In the genomic region with DNA sequence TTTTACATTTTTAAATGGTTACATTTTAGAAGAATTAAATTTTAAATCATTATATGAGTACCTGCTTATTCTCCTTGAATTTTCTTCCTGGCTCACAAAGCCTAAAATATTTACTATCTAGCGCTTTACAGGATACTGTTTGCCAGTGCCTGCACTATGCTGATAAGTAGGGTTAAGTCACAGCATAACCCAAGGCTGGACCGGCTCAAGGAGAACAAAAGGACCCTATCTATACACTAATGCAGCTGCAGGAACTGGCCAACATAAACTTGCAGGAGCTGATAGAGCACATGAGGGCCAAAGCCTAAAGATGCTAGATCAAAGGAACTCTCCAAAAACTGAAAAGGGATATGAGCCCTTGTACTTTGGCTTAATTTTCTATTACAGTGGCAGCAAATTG, we compare ENCODE assay signal across 19 cellular contexts.
"Had no signal": no experiment of that assay in that cellular context is flagged by ENCODE, and none has a peak within 500 bp of the region (broad histone marks: within the 10 kb centered on the region; RNA-seq: fewer than 3 reads in every experiment).

No MANE protein-coding gene starts in this region.

- H3K4me3 ChIP-seq: colonic mucosa, left ventricle myocardium inferior, lower lobe of right lung, neural progenitor cell, ovary had no signal

- ATAC-seq: left cardiac atrium; lower lobe of right lung; natural killer cell treated with Interleukin-12 subunit alpha and Interleukin-12 subunit beta and Interleukin-15 and Interleukin-18, amount 100 ng/mL, for 72 hours; right cardiac atrium had no signal

- H3K4me1 ChIP-seq: colonic mucosa, left ventricle myocardium inferior, lower lobe of right lung, neural progenitor cell had no signal

- FAIRE-seq: endothelial cell of umbilical vein, kidney, small intestine had no signal

- H2AFZ ChIP-seq: neural progenitor cell had no signal

- H3K9ac ChIP-seq: neural progenitor cell had no signal

- DNase-seq: colonic mucosa; dermis blood vessel endothelial cell; foreskin melanocyte; immature natural killer cell; kidney; left cardiac atrium; left ventricle myocardium inferior; lower lobe of right lung; midbrain; nucleus accumbens; ovary; right cardiac atrium; small intestine; stimulated activated CD4-positive, alpha-beta T cell treated with anti-CD3 and anti-CD28 coated beads, Interleukin-12 subunit alpha, Interleukin-12 subunit beta, amount 100 ng/mL, for 4 hours; stimulated activated naive CD4-positive, alpha-beta T cell; trophoblast cell had no signal

- H3K9me3 ChIP-seq: colonic mucosa, lower lobe of right lung, ovary had no signal

- H3K27ac ChIP-seq: colonic mucosa, left ventricle myocardium inferior, lower lobe of right lung, neural progenitor cell, ovary had no signal

- H3K4me2 ChIP-seq: neural progenitor cell had no signal

- H3K36me3 ChIP-seq: colonic mucosa, left ventricle myocardium inferior, lower lobe of right lung, neural progenitor cell, ovary had no signal

- H3K27me3 ChIP-seq: colonic mucosa, neural progenitor cell, ovary had no signal
